8 cellular contexts compared by ENCODE assay signal in the genomic region with DNA sequence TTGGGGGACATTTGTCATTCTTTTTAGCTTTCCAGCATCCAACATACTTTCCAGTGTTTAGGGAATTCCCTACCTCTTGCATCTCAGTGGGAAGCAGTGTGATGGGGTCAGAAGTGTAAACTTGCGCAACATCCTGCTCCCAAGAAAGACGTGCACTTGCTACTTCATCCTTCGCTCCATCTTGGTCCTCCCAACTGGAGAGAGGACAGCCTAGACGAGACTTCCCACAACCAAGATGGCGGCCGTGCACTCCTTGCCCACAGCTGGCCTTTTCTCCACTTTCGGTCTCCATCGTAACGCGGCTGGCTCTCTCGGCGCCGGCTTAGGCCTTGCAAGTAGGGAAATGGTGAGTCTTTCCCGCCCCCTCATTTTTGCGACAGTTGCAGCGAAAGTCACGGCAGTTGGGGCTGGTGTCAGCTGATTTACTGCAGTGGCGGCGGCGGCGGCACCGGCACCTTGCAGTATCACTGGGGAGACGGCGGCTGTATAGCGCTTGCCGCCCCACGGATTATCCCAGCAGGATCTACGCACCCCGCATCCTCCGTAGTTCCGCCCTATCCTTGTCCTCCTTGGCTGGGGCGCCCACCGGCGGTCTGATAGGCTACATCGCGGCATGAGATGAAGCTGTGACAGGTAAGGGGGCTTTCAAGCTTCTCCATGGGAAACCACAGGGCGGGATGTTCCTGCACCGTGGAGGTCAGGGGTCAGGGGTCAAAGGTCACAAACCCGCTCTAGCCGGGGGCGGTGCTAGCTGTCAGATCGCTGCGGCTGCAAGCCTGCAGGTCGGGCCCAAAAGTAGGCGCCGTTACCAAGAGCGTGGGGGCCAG. TPM values are rescaled to one million over a fixed set of nuclear protein-coding genes. Genes with fewer than 3 reads are reported as not detected.
DNase-seq lines count a peak whose midpoint lies in the region; ATAC-seq, FAIRE-seq and TF ChIP-seq lines count a peak whose summit lies in the region.

WDR7 (plus strand) TSS at position 416 of the 827 bp plus-strand sequence. CDS start 21,157 bp downstream, outside the sequence.

- TF ChIP-seq CTCF in GM12865 (IDR thresholded peaks at IDR 0.05; ENCODE audit: insufficient read depth, low read depth, low read length, missing control alignments) (no peak), pancreas (IDR thresholded peaks at IDR 0.05) (no peak), tibial artery (IDR thresholded peaks at IDR 0.05) (no peak)

- peaks cover 5% of the 10 kb centered on the region for H3K36me3 Mint-ChIP-seq in activated naive CD8-positive, alpha-beta T cell treated with anti-CD3 and anti-CD28 coated beads, Interleukin-2, amount 50 U/mL, for 24 hours (ENCODE audit: low read depth)

- H3K27me3 ChIP-seq in pancreas (no peaks in the 10 kb centered on the region), tibial artery (no peaks in the 10 kb centered on the region)

- H3K9me3 Mint-ChIP-seq in activated naive CD8-positive, alpha-beta T cell treated with anti-CD3 and anti-CD28 coated beads, Interleukin-2, amount 50 U/mL, for 24 hours = no peaks in the 10 kb centered on the region

- peaks cover 0 to 11% (median 5%) of the 10 kb centered on the region in 3 donors for H3K4me1 ChIP-seq in pancreas
- H3K4me1 ChIP-seq in tibial artery = peaks cover 0 to 19% (median 7%) of the 10 kb centered on the region in 4 donors

- peak within 1 kb of the TSS; percentile 91 for H3K4me3 ChIP-seq in GM12865 (ENCODE audit: low read depth, low read length)
- H3K4me3 ChIP-seq in pancreas = peak within 1 kb of the TSS; percentile 72 to 90 (median 83)
- peak within 1 kb of the TSS; percentile 67 to 94 for H3K4me3 ChIP-seq in tibial artery

- FAIRE-seq in pancreas (lab: Jason Lieb, UNC) = peak; percentile 94

- H3K27ac Mint-ChIP-seq in activated naive CD8-positive, alpha-beta T cell treated with anti-CD3 and anti-CD28 coated beads, Interleukin-2, amount 50 U/mL, for 24 hours = peak within 1 kb of the TSS; percentile 90

- DNase-seq in GM12865 (ENCODE audit: low read depth) = peak; percentile 98
- peak; percentile 99 for DNase-seq in NCI-H1417 treated with DMSO at 0.1 percent for 48 hours (lab: John Stamatoyannopoulos, UW)
- peak; percentile 92 for DNase-seq in SW480 (ENCODE audit: low spot score)
- DNase-seq in activated naive CD8-positive, alpha-beta T cell treated with anti-CD3 and anti-CD28 coated beads, Interleukin-2, amount 50 U/mL, for 24 hours = peak; percentile 92
- peak; percentile 98 for DNase-seq in Right ventricle myocardium superior
- DNase-seq in pancreas = peak; percentile 91 to 98 (median 96)
- peak; percentile 98 to 99 for DNase-seq in tibial artery

- H3K4me3 Mint-ChIP-seq in activated naive CD8-positive, alpha-beta T cell treated with anti-CD3 and anti-CD28 coated beads, Interleukin-2, amount 50 U/mL, for 24 hours = peak within 1 kb of the TSS; percentile 87

- H3K27me3 Mint-ChIP-seq in activated naive CD8-positive, alpha-beta T cell treated with anti-CD3 and anti-CD28 coated beads, Interleukin-2, amount 50 U/mL, for 24 hours = no peaks in the 10 kb centered on the region

- intact Hi-C loops in Right ventricle myocardium superior (cut with DNase I) = no loop called here
- intact Hi-C loops in pancreas (cut with DNase I) = no loop called here
- intact Hi-C loops in tibial artery (cut with DNase I; ENCODE audit: low total_unique reads) = loop anchor here (1.0 to 10.0 kb wide), 2 partner anchors 13 to 1236 kb away; partner anchors contain the start of gene TXNL1

- 1% methylated on average over 47 of the region's 47 CpGs for WGBS in pancreas, 2 donors

- peak within 1 kb of the TSS; percentile 43 to 79 (median 60) for H3K27ac ChIP-seq in pancreas
- H3K27ac ChIP-seq in tibial artery = peak within 1 kb of the TSS; percentile 76 to 93

- no peaks in the 10 kb centered on the region for H3K36me3 ChIP-seq in pancreas
- no peaks in the 10 kb centered on the region for H3K36me3 ChIP-seq in tibial artery

- ATAC-seq in HG02763 (IDR thresholded peaks at IDR 0.05; ENCODE audit: unreplicated experiment) (peak; percentile 99), Right ventricle myocardium superior (ENCODE audit: poor library complexity) (peak; percentile 99), pancreas (peak; percentile 97 to 98 (median 98))
- peak; percentile 95 for ATAC-seq in activated naive CD8-positive, alpha-beta T cell treated with anti-CD3 and anti-CD28 coated beads, Interleukin-2, amount 50 U/mL, for 24 hours

- H3K9me3 ChIP-seq in pancreas (no peaks in the 10 kb centered on the region), tibial artery (no peaks in the 10 kb centered on the region)

- H3K4me1 Mint-ChIP-seq in activated naive CD8-positive, alpha-beta T cell treated with anti-CD3 and anti-CD28 coated beads, Interleukin-2, amount 50 U/mL, for 24 hours = peaks cover 61% of the 10 kb centered on the region

RNA-seq across cellular contexts. Expression of gene WDR7, which starts in this region (rescaled TPM):
- total RNA-seq in Right ventricle myocardium superior = 23.1 TPM
- total RNA-seq in pancreas = 10 to 100 TPM in 4 of 6 donors, 1 to 10 TPM in 2; 6.7 to 14.4 (median 10.9) TPM
- 1 to 10 TPM; 2.5 to 4.3 TPM for polyA plus RNA-seq in pancreas

Comparison
In these comparisons a context has a peak if more than half of its experiments do, and no peak if none do; other contexts are left out.
1. Peak in every context shown above with its lines: DNase-seq, ATAC-seq, H3K4me3 ChIP-seq and H3K27ac ChIP-seq.